ENCODE assay signal across 20 cellular contexts in the genomic region with DNA sequence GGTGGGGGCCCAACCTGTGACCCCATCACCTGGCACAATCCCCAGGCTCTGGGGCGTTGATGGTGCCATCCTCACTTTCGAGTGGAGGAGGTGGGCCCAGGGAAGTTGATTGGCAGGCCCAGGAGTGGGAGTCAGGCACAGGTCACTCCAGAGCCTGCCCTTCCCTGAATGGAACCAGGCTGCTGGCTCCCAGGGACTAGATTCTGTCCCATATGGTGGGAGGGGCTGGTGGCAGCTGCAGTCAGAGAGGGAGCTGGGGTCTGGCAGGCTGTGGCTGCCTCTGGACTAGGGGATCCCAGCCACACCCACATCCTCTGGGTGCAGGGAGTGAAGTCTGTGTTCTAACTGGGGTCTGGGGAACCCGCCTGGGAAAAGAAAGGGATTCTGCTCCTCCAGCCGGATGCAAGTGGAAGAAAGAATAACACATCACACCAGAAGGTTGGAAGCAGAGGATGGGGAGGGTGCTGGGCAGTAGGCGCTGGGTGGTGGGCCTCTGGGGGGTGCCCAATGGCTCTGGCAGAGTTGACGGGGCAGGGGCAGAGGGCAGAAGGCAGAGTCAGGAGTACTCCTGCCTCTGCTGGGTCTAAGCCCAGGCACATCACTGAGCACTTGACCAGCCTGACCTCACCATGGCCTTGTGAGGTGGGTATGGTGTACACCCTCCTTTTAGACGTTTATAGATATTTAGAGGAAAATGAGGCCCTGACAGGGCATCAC. TPM values are rescaled to one million over a fixed set of nuclear protein-coding genes. Genes with fewer than 3 reads are reported as not detected.
DNase-seq lines count a peak whose midpoint lies in the region; ATAC-seq and TF ChIP-seq lines count a peak whose summit lies in the region.
"Had no signal": no experiment of that assay in that cellular context is flagged by ENCODE, and none has a peak within 500 bp of the region (broad histone marks: within the 10 kb centered on the region; RNA-seq: fewer than 3 reads in every experiment).

No MANE protein-coding gene starts in this region.

- peak overlapping the region in 6 of 11 experiments; percentile 19 to 54 (median 40); a peak in 9 of 22 replicates for H3K4me2 ChIP-seq in BLaER1 treated with 17β-estradiol and CSF1 and Interleukin-3, amounts not matched to agents 10 nM and 100 nM
- H3K4me2 ChIP-seq in osteoblast (ENCODE audit: insufficient read depth, low read length): no peak overlapping the region

- H3K4me3 ChIP-seq in BLaER1 treated with 17β-estradiol and CSF1 and Interleukin-3, amounts not matched to agents 10 nM and 100 nM: no peak overlapping the region
- no peak overlapping the region for H3K4me3 ChIP-seq in H7 (ENCODE audit: insufficient read depth, low read depth, low read length)
- H3K4me3 ChIP-seq in osteoblast (ENCODE audit: insufficient read depth, low read length): no peak overlapping the region

- H3K27ac ChIP-seq in BLaER1 treated with 17β-estradiol and CSF1 and Interleukin-3, amounts not matched to agents 10 nM and 100 nM: no peak overlapping the region
- H3K27ac ChIP-seq in osteoblast (ENCODE audit: low read depth, low read length): no peak overlapping the region

- POLR2A ChIA-PET in activated CD8-positive, alpha-beta T cell treated with anti-CD3 and anti-CD28 coated beads for 36 hours (lab: Charles Lee): no interaction called here

- peaks cover 0 to 19% (median 11%) of the 10 kb centered on the region in 10 experiments; a peak in 11 of 20 replicates for H3K4me1 ChIP-seq in BLaER1 treated with 17β-estradiol and CSF1 and Interleukin-3, amounts not matched to agents 10 nM and 100 nM
- no peaks in the 10 kb centered on the region for H3K4me1 ChIP-seq in osteoblast (ENCODE audit: insufficient read depth, low read length)

- 0 out of 22 replicates have a peak overlapping the region, but pooled peaks of 1 of the 11 experiments have one; percentile 6 for H3K9ac ChIP-seq in BLaER1 treated with 17β-estradiol and CSF1 and Interleukin-3, amounts not matched to agents 10 nM and 100 nM

- ATAC-seq in activated CD8-positive, alpha-beta T cell treated with anti-CD3 and anti-CD28 coated beads for 36 hours: no peak
- ATAC-seq: SK-N-SH treated with all-trans-retinoic acid at 6 μM for 48 hours, T-cell had no signal

- TF ChIP-seq CTCF in chondrocyte (IDR thresholded peaks at IDR 0.05) (no peak), osteoblast (IDR thresholded peaks at IDR 0.05; ENCODE audit: extremely low read depth, low read depth, low read length) (no peak)
- TF ChIP-seq CTCF in activated CD8-positive, alpha-beta T cell treated with anti-CD3 and anti-CD28 coated beads for 36 hours (IDR thresholded peaks at IDR 0.05): no peak

- H3K4me3 Mint-ChIP-seq in chondrocyte (ENCODE audit: unreplicated experiment): no peak overlapping the region
- H3K4me3 Mint-ChIP-seq in activated CD8-positive, alpha-beta T cell treated with anti-CD3 and anti-CD28 coated beads for 36 hours: no peak overlapping the region
- H3K4me3 Mint-ChIP-seq: CD4-positive, alpha-beta T cell; HFFc6; T-cell had no signal

- peak; percentile 49 for DNase-seq in H7
- peak; percentile 59 for DNase-seq in chondrocyte (ENCODE audit: low spot score)
- peak; percentile 67 for DNase-seq in osteoblast (ENCODE audit: insufficient read length, low spot score, missing footprints)
- no peak for DNase-seq in Ammon's horn (ENCODE audit: low spot score)
- DNase-seq in kidney glomerular epithelial cell (lab: John Stamatoyannopoulos, UW): no peak
- DNase-seq in activated CD8-positive, alpha-beta T cell treated with anti-CD3 and anti-CD28 coated beads for 36 hours: no peak
- DNase-seq: ACHN; Calu3; CD4-positive, alpha-beta T cell; DMS79 treated with DMSO at 0.1 percent for 48 hours; HFFc6; NCI-H1436; NCI-H2029 treated with DMSO at 0.1 percent for 48 hours; NCI-H510A; NCI-H748 treated with DMSO at 0.1 percent for 48 hours; NK-92 treated with Interleukin-12 subunit alpha and Interleukin-12 subunit beta, amount 100 ng/mL, for 24 hours; Right ventricle myocardium superior; T-cell had no signal

- no peaks in the 10 kb centered on the region for H3K36me3 Mint-ChIP-seq in chondrocyte (ENCODE audit: low read depth)
- H3K36me3 Mint-ChIP-seq in activated CD8-positive, alpha-beta T cell treated with anti-CD3 and anti-CD28 coated beads for 36 hours (ENCODE audit: low read depth): no peaks in the 10 kb centered on the region
- H3K36me3 Mint-ChIP-seq: T-cell had no signal

- peaks cover 0 to 4% (median 0%) of the 10 kb centered on the region in 11 experiments; a peak in 2 of 22 replicates for H4K20me1 ChIP-seq in BLaER1 treated with 17β-estradiol and CSF1 and Interleukin-3, amounts not matched to agents 10 nM and 100 nM
- no peaks in the 10 kb centered on the region for H4K20me1 ChIP-seq in osteoblast (ENCODE audit: insufficient read depth, low read length)

- intact Hi-C loops in activated CD8-positive, alpha-beta T cell treated with anti-CD3 and anti-CD28 coated beads for 36 hours (cut with micrococcal nuclease): no loop called here

- CTCF ChIA-PET in activated CD8-positive, alpha-beta T cell treated with anti-CD3 and anti-CD28 coated beads for 36 hours (lab: Charles Lee): interaction anchor here (1.0 to 1.5 kb wide), 2 partner anchors 15 to 57 kb away, joined by 3 read pairs; no protein-coding TSS in a partner anchor

- H3K27ac Mint-ChIP-seq in chondrocyte (ENCODE audit: unreplicated experiment): no peak overlapping the region
- no peak overlapping the region for H3K27ac Mint-ChIP-seq in activated CD8-positive, alpha-beta T cell treated with anti-CD3 and anti-CD28 coated beads for 36 hours
- H3K27ac Mint-ChIP-seq: CD4-positive, alpha-beta T cell; HFFc6; T-cell had no signal

- no peaks in the 10 kb centered on the region for H3K27me3 ChIP-seq in BLaER1 treated with 17β-estradiol and CSF1 and Interleukin-3, amounts not matched to agents 10 nM and 100 nM
- no peaks in the 10 kb centered on the region for H3K27me3 ChIP-seq in H7 (ENCODE audit: control insufficient read depth, insufficient read depth, low read length)
- no peaks in the 10 kb centered on the region for H3K27me3 ChIP-seq in osteoblast (ENCODE audit: insufficient read depth, low read length)

- H3K9me3 ChIP-seq in BLaER1 treated with 17β-estradiol and CSF1 and Interleukin-3, amounts not matched to agents 10 nM and 100 nM (replicated peaks in 1 of 11): no peaks in the 10 kb centered on the region
- H3K9me3 ChIP-seq in osteoblast (ENCODE audit: low read depth, low read length): no peaks in the 10 kb centered on the region

- no peak overlapping the region for H2AFZ ChIP-seq in osteoblast (ENCODE audit: low read length)

- H3K27me3 Mint-ChIP-seq in chondrocyte (ENCODE audit: low read depth): no peaks in the 10 kb centered on the region
- H3K27me3 Mint-ChIP-seq in activated CD8-positive, alpha-beta T cell treated with anti-CD3 and anti-CD28 coated beads for 36 hours: no peaks in the 10 kb centered on the region
- H3K27me3 Mint-ChIP-seq: CD4-positive, alpha-beta T cell; T-cell had no signal

- no peaks in the 10 kb centered on the region for H3K9me3 Mint-ChIP-seq in chondrocyte (ENCODE audit: low read depth)
- H3K9me3 Mint-ChIP-seq in activated CD8-positive, alpha-beta T cell treated with anti-CD3 and anti-CD28 coated beads for 36 hours: no peaks in the 10 kb centered on the region
- H3K9me3 Mint-ChIP-seq: CD4-positive, alpha-beta T cell; HFFc6; T-cell had no signal

- no peaks in the 10 kb centered on the region for H3K4me1 Mint-ChIP-seq in chondrocyte (ENCODE audit: low read depth)
- H3K4me1 Mint-ChIP-seq in activated CD8-positive, alpha-beta T cell treated with anti-CD3 and anti-CD28 coated beads for 36 hours (ENCODE audit: low read depth): no peaks in the 10 kb centered on the region
- H3K4me1 Mint-ChIP-seq: T-cell had no signal

- H3K36me3 ChIP-seq in BLaER1 treated with 17β-estradiol and CSF1 and Interleukin-3, amounts not matched to agents 10 nM and 100 nM: 0 out of 22 replicates have a peak, but pooled peaks cover 0 to 3% (median 0%) of the 10 kb centered on the region in 11 experiments
- H3K36me3 ChIP-seq in H7 (replicated peaks; ENCODE audit: control insufficient read depth, insufficient read depth, low read length): no peaks in the 10 kb centered on the region
- H3K36me3 ChIP-seq in osteoblast (ENCODE audit: insufficient read depth, low read length): no peaks in the 10 kb centered on the region

- H3K79me2 ChIP-seq in osteoblast (ENCODE audit: insufficient read depth, low read length): no peaks in the 10 kb centered on the region

RNA-seq across cellular contexts. Expression of a gene that starts 25.8 kb away (rescaled TPM):
- total RNA-seq in H7 (2014; rRNA removed; shearing (Covaris generic)): 0.87 and 1.7 TPM in 2 replicates
- 0.87 to 1.5 TPM (median 1.1 TPM) in 3 replicates for total RNA-seq in chondrocyte
- total RNA-seq in osteoblast: under 0.01 TPM in 1 of 2 replicates, not detected in the other
- 1 to 10 TPM; 2.9 to 3.0 TPM for total RNA-seq in activated CD8-positive, alpha-beta T cell treated with anti-CD3 and anti-CD28 coated beads for 36 hours

RNA-seq across cellular contexts. Expression of a gene that starts 33.5 kb away (rescaled TPM):
- total RNA-seq in H7 (2014; rRNA removed; shearing (Covaris generic)): 24.4 and 24.6 TPM in 2 replicates
- 16.1 to 19.0 TPM (median 17.5 TPM) in 3 replicates for total RNA-seq in chondrocyte
- 11.2 and 12.7 TPM in 2 replicates for total RNA-seq in osteoblast
- 10 to 100 TPM; 80.5 to 88.2 TPM for total RNA-seq in activated CD8-positive, alpha-beta T cell treated with anti-CD3 and anti-CD28 coated beads for 36 hours

RNA-seq across cellular contexts. Expression of a gene that starts 56.8 kb away (rescaled TPM):
- total RNA-seq in H7 (2014; rRNA removed; shearing (Covaris generic)): 131 and 133 TPM in 2 replicates
- total RNA-seq in chondrocyte: 36.5 to 46.3 TPM (median 38.5 TPM) in 3 replicates
- total RNA-seq in osteoblast: 31.8 and 41.3 TPM in 2 replicates
- 10 to 100 TPM; 87.6 to 95.3 TPM for total RNA-seq in activated CD8-positive, alpha-beta T cell treated with anti-CD3 and anti-CD28 coated beads for 36 hours

Comparison
In these comparisons a context has a peak if more than half of its experiments do, and no peak if none do; other contexts are left out.
1. DNase-seq: peak in H7 (single experiment), chondrocyte (single experiment) and osteoblast (single experiment); none in Ammon's horn (single experiment), kidney glomerular epithelial cell (single experiment) and activated CD8-positive, alpha-beta T cell treated with anti-CD3 and anti-CD28 coated beads for 36 hours (single experiment).